In genomic region chr4:48275247-48275646, GRCh38 we compare ENCODE assay signal across 9 cellular contexts. TPM values are rescaled to one million over a fixed set of nuclear protein-coding genes. Genes with fewer than 3 reads are reported as not detected.
DNase-seq lines count a peak whose midpoint lies in the region; TF ChIP-seq lines count a peak whose summit lies in the region.
"Had no signal": no experiment of that assay in that cellular context is flagged by ENCODE, and none has a peak within 500 bp of the region (broad histone marks: within the 10 kb centered on the region; RNA-seq: fewer than 3 reads in every experiment).

No MANE protein-coding gene starts in this region.

- no peak overlapping the region for H2BK120ac ChIP-seq in H9 (ENCODE audit: low read depth, low read length, poor library complexity, severe bottlenecking)

- BruUV-seq in OCI-LY7 (replicated peaks; lab: Mats Ljungman, UMichigan): no TSS peak

- H3K56ac ChIP-seq in H9 (ENCODE audit: insufficient read length, low read depth, low read length): no peak overlapping the region

- no peak overlapping the region for H4K8ac ChIP-seq in H9 (replicated peaks; ENCODE audit: insufficient read length, low read depth, low read length)

- H3K27ac ChIP-seq in H9 (ENCODE audit: insufficient read length, low read depth, low read length): no peak overlapping the region
- no peak overlapping the region for H3K27ac ChIP-seq in OCI-LY7 (ENCODE audit: low read depth, low read length, poor library complexity, severe bottlenecking)
- H3K27ac ChIP-seq: pancreas had no signal

- H3K9ac ChIP-seq in H9 (ENCODE audit: extremely low read depth, insufficient read length, low read length): no peak overlapping the region

- no peak overlapping the region for H3K18ac ChIP-seq in H9 (ENCODE audit: insufficient read length, low read depth, low read length)

- TF ChIP-seq CTCF in GM10248 (IDR thresholded peaks at IDR 0.05; ENCODE audit: control extremely low read depth, extremely low read depth, low read depth, missing control alignments) (peak; percentile 50), H9 (conservative IDR thresholded peaks at IDR 0.05) (peak; percentile 77), OCI-LY7 (conservative IDR thresholded peaks at IDR 0.05; ENCODE audit: low read length) (peak; percentile 85)

- CTCF ChIA-PET in GM10248 (lab: Yijun Ruan, JAX): interaction anchor here (0.6 to 3.8 kb wide), 34 partner anchors 9 to 360 kb away, joined by 3 to 22 read pairs (median 4); partner anchors contain the start of genes NFXL1 and SLAIN2
- CTCF ChIA-PET in OCI-LY7 (lab: Charles Lee; ENCODE audit: unreplicated experiment): interaction anchor here (0.7 kb wide), 1 partner anchor 133 kb away, joined by 3 read pairs; no protein-coding TSS in a partner anchor

- DNase-seq in GM10248 (ENCODE audit: extremely low spot score) (peak; percentile 33), H9 (no peak), OCI-LY7 (ENCODE audit: low spot score) (peak; percentile 45), fibroblast of peridontal ligament (ENCODE audit: extremely low read depth) (peak; percentile 55), NCI-H446 (lab: John Stamatoyannopoulos, UW) (no peak), HK-2 (ENCODE audit: unreplicated experiment) (no peak)
- DNase-seq in stimulated activated CD4-positive, alpha-beta T cell treated with anti-CD3 and anti-CD28 coated beads, Interleukin-1b, Interleukin-23, amount 100 ng/mL, for 48 hours: no peak
- DNase-seq in activated CD4-positive, alpha-beta T cell treated with anti-CD3 and anti-CD28 coated beads for 4 hours: no peak
- DNase-seq: pancreas had no signal

- H3K4ac ChIP-seq in H9 (ENCODE audit: low read depth, low read length): no peak overlapping the region

- no peaks in the 10 kb centered on the region for H3K36me3 ChIP-seq in OCI-LY7 (ENCODE audit: insufficient read depth, low read length)
- H3K36me3 ChIP-seq: pancreas had no signal

- no peak overlapping the region for H2BK5ac ChIP-seq in H9 (ENCODE audit: insufficient read length, low read length)

- H3K14ac ChIP-seq in H9 (ENCODE audit: insufficient read depth, low read length): no peak overlapping the region

- H3K4me1 Mint-ChIP-seq in H9: peaks cover 3 to 4% of the 10 kb centered on the region in 2 experiments; a peak in 2 of 4 replicates

- no peaks in the 10 kb centered on the region for H3K27me3 ChIP-seq in H9 (ENCODE audit: insufficient read depth, low read length)
- H3K27me3 ChIP-seq: pancreas had no signal

- no peak overlapping the region for H2AFZ ChIP-seq in H9 (ENCODE audit: low read length)
- H2AFZ ChIP-seq in OCI-LY7 (ENCODE audit: low read length): no peak overlapping the region

- H3K23ac ChIP-seq in H9 (ENCODE audit: insufficient read length, low read depth, low read length): no peak overlapping the region

- POLR2A ChIA-PET in GM10248 (lab: Yijun Ruan, JAX) (no interaction called here), OCI-LY7 (lab: Charles Lee) (no interaction called here)

- no peak overlapping the region for H4K91ac ChIP-seq in H9 (ENCODE audit: insufficient read length, low read depth, low read length)

- H3K9me3 Mint-ChIP-seq in H9: peaks cover 20% of the 10 kb centered on the region in 2 experiments

- H3K4me3 ChIP-seq in OCI-LY7 (ENCODE audit: low read depth, low read length, poor library complexity, severe bottlenecking): no peak overlapping the region
- H3K4me3 ChIP-seq: pancreas had no signal

- no peaks in the 10 kb centered on the region for H3K9me3 ChIP-seq in H9 (ENCODE audit: control insufficient read depth, low read depth, low read length)
- H3K9me3 ChIP-seq in OCI-LY7 (ENCODE audit: low read length): no peaks in the 10 kb centered on the region
- H3K9me3 ChIP-seq: pancreas had no signal

- H3K27me3 Mint-ChIP-seq in H9 (ENCODE audit: low read depth): peaks cover 6% of the 10 kb centered on the region; the same call in 1 of the 2 replicates

- H4K5ac ChIP-seq in H9 (ENCODE audit: insufficient read length, low read depth, low read length): no peak overlapping the region

- no peak overlapping the region for H3K27ac Mint-ChIP-seq in H9

- H3K79me2 ChIP-seq in H9 (ENCODE audit: insufficient read depth, low read length) (no peaks in the 10 kb centered on the region), OCI-LY7 (ENCODE audit: insufficient read depth, low read depth, low read length) (no peaks in the 10 kb centered on the region)

- H3T11ph ChIP-seq in H9 (ENCODE audit: low read length): no peak overlapping the region

- no peak overlapping the region for H2AK5ac ChIP-seq in H9 (ENCODE audit: insufficient read length, low read length)

- WGBS in H9 (ENCODE audit: extremely low coverage, insufficient read length, low lambda C conversion rate): no CpG with 5 or more reads among the region's 3 CpGs

- H3K4me2 ChIP-seq in H9 (ENCODE audit: insufficient read depth, insufficient read length, low read length) (no peak overlapping the region), OCI-LY7 (ENCODE audit: low read length) (no peak overlapping the region)

- H3K4me1 ChIP-seq in H9 (ENCODE audit: insufficient read depth, low read length) (no peaks in the 10 kb centered on the region), OCI-LY7 (ENCODE audit: insufficient read depth, low read length, poor library complexity, severe bottlenecking) (peaks cover 8% of the 10 kb centered on the region)
- H3K4me1 ChIP-seq: pancreas had no signal

- H4K20me1 ChIP-seq in H9 (ENCODE audit: control insufficient read depth, insufficient read depth, insufficient read length): no peaks in the 10 kb centered on the region
- no peaks in the 10 kb centered on the region for H4K20me1 ChIP-seq in OCI-LY7 (ENCODE audit: insufficient read depth, low read length)

- intact Hi-C loops in OCI-LY7 (cut with micrococcal nuclease; ENCODE audit: unreplicated experiment): loop anchor here (5.0 to 10.0 kb wide), 2 partner anchors 133 to 360 kb away; partner anchors contain the start of gene NFXL1

- no peaks in the 10 kb centered on the region for H3K9me2 ChIP-seq in OCI-LY7 (ENCODE audit: insufficient read depth, low read length)

- H3K36me3 Mint-ChIP-seq in H9 (ENCODE audit: insufficient read depth in 1 of 3, low read depth in 3 of 3): peaks cover 8 to 18% (median 8%) of the 10 kb centered on the region in 3 experiments

- H2BK12ac ChIP-seq in H9 (ENCODE audit: insufficient read length, low read depth, low read length): no peak overlapping the region

- H3K79me1 ChIP-seq in H9 (ENCODE audit: insufficient read depth, low read depth, low read length, poor library complexity, severe bottlenecking): no peaks in the 10 kb centered on the region

- no peak overlapping the region for H2BK15ac ChIP-seq in H9 (ENCODE audit: low read depth, low read length)

- H3K23me2 ChIP-seq in H9 (ENCODE audit: insufficient read length, low read depth, low read length, poor library complexity, severe bottlenecking): no peaks in the 10 kb centered on the region

- H2BK20ac ChIP-seq in H9 (ENCODE audit: low read depth, low read length, poor library complexity, severe bottlenecking): no peak overlapping the region

- H3K4me3 Mint-ChIP-seq in H9: no peak overlapping the region

RNA-seq across cellular contexts. Expression of gene TEC, which starts 5.6 kb away (rescaled TPM):
- total RNA-seq in H9 (2021): 1.7 and 1.8 TPM in 2 replicates
- 2.1 and 2.5 TPM in 2 replicates for total RNA-seq in OCI-LY7 (2014; rRNA removed; shearing (Covaris generic))
- 10.4 and 11.5 TPM in 2 replicates for total RNA-seq in OCI-LY7 (2022)

Comparison
In these comparisons a context has a peak if more than half of its experiments do, and no peak if none do; other contexts are left out.
1. DNase-seq: peak in GM10248 (single experiment), OCI-LY7 (single experiment) and fibroblast of peridontal ligament (single experiment); none in H9 (single experiment), stimulated activated CD4-positive, alpha-beta T cell treated with anti-CD3 and anti-CD28 coated beads, Interleukin-1b, Interleukin-23, amount 100 ng/mL, for 48 hours (single experiment), NCI-H446 (0 of 2), HK-2 (single experiment) and activated CD4-positive, alpha-beta T cell treated with anti-CD3 and anti-CD28 coated beads for 4 hours (0 of 2).
2. Peak in every context shown above with its lines, with median percentiles within 50 percentile points of each other: CTCF ChIP-seq.